1 cellular context compared by ENCODE assay signal in the genomic region with DNA sequence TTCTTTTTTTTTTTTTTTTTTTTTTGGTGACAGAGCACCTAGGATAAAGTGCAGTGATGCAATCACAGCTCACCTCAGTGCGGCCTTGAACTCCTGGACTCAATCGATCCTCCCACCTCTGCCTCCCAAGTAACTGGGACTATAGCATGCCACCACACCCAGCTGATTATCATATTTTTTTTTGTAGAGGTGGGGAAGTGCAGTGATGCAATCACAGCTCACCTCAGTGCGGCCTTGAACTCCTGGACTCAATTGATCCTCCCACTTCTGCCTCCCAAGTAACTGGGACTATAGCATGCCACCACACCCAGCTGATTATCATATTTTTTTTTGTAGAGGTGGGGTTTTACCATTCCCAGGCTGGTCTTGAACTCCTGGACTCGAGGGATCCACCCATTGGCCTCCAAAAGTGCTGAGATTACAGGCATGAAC.
A peak's percentile ranks its signal among the peaks of the same experiment; 100 is the strongest.
TF ChIP-seq lines count a peak whose summit lies in the region.

No MANE protein-coding gene starts in this region.

TF ChIP-seq in HepG2, 621 proteins besides CTCF, POLR2A, EP300 and RAD21 (continued from another document and continues in another):
- TF ChIP-seq ZNF710 (CRISPR knock-in tag; IDR thresholded peaks at IDR 0.05; ENCODE audit: borderline replicate concordance), result 0 out of 2 replicates have a peak, but pooled peaks have one; percentile 47
- peak; percentile 84 for TF ChIP-seq ZEB1 (IDR thresholded peaks at IDR 0.05; ENCODE audit: insufficient replicate concordance, low read depth)
- TF ChIP-seq ZBTB25 (CRISPR knock-in tag; IDR thresholded peaks at IDR 0.05), result peak; percentile 37; the same call in 1 of the 2 replicates
- TF ChIP-seq FOSL2 (CRISPR knock-in tag; IDR thresholded peaks at IDR 0.05), result peak; percentile 81
- TF ChIP-seq DPF2 (CRISPR knock-in tag; IDR thresholded peaks at IDR 0.05; ENCODE audit: borderline replicate concordance, low read depth), result peak; percentile 93
- TF ChIP-seq BCL3 (CRISPR knock-in tag; IDR thresholded peaks at IDR 0.05), result 0 out of 2 replicates have a peak, but pooled peaks have one; percentile 33
- TF ChIP-seq, protein P1, sequence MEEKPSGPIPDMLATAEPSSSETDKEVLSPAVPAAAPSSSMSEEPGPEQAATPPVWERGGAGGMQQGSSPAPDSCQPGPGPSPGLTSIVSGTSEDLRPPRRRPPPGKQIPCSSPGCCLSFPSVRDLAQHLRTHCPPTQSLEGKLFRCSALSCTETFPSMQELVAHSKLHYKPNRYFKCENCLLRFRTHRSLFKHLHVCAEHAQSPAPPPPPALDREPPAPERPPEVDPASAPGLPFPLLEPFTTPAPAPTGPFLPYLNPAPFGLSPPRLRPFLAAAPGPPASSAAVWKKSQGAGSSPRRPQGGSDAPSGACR (CRISPR knock-in tag; IDR thresholded peaks at IDR 0.05), result peak; percentile 81; the same call in 1 of the 2 replicates
- TF ChIP-seq MEF2D (CRISPR knock-in tag; IDR thresholded peaks at IDR 0.05), result peak; percentile 89
- peak; percentile 42; the same call in 1 of the 2 replicates for TF ChIP-seq AKAP8 (CRISPR knock-in tag; IDR thresholded peaks at IDR 0.05)
- peak; percentile 71; the same call in 1 of the 2 replicates for TF ChIP-seq JUN (CRISPR knock-in tag; IDR thresholded peaks at IDR 0.05)
- 0 out of 2 replicates have a peak, but pooled peaks have one; percentile 10 for TF ChIP-seq STAG1 (CRISPR knock-in tag; IDR thresholded peaks at IDR 0.05)
- TF ChIP-seq PHF21A (CRISPR knock-in tag; IDR thresholded peaks at IDR 0.05), result peak; percentile 75
- TF ChIP-seq MED1 (CRISPR knock-in tag; IDR thresholded peaks at IDR 0.05), result peak; percentile 90
- TF ChIP-seq RXRA (CRISPR knock-in tag; IDR thresholded peaks at IDR 0.05), result peak; percentile 83; the same call in 1 of the 2 replicates
- TF ChIP-seq KDM3A (CRISPR knock-in tag; IDR thresholded peaks at IDR 0.05; ENCODE audit: low read depth), result 0 out of 2 replicates have a peak, but pooled peaks have one; percentile 24
- peak; percentile 88; the same call in 1 of the 2 replicates for TF ChIP-seq ZBTB20 (CRISPR knock-in tag; IDR thresholded peaks at IDR 0.05; ENCODE audit: borderline replicate concordance, low read depth)
- peak in 1 of 2 experiments; percentile 59; a peak in 1 of 4 replicates for TF ChIP-seq KLF16 (CRISPR knock-in tag; IDR thresholded peaks at IDR 0.05)
- TF ChIP-seq ZNF317 (CRISPR knock-in tag; IDR thresholded peaks at IDR 0.05), result peak; percentile 63; the same call in 1 of the 2 replicates
- peak; percentile 86; the same call in 1 of the 2 replicates for TF ChIP-seq ZBTB3 (CRISPR knock-in tag; IDR thresholded peaks at IDR 0.05; ENCODE audit: borderline replicate concordance, low read depth)
- TF ChIP-seq TBX3 (IDR thresholded peaks at IDR 0.05; ENCODE audit: borderline replicate concordance), result peak; percentile 56; the same call in 1 of the 2 replicates
- 0 out of 2 replicates have a peak, but pooled peaks have one; percentile 30 for TF ChIP-seq ZNF607 (CRISPR knock-in tag; IDR thresholded peaks at IDR 0.05; ENCODE audit: borderline replicate concordance)
- TF ChIP-seq, protein P2, sequence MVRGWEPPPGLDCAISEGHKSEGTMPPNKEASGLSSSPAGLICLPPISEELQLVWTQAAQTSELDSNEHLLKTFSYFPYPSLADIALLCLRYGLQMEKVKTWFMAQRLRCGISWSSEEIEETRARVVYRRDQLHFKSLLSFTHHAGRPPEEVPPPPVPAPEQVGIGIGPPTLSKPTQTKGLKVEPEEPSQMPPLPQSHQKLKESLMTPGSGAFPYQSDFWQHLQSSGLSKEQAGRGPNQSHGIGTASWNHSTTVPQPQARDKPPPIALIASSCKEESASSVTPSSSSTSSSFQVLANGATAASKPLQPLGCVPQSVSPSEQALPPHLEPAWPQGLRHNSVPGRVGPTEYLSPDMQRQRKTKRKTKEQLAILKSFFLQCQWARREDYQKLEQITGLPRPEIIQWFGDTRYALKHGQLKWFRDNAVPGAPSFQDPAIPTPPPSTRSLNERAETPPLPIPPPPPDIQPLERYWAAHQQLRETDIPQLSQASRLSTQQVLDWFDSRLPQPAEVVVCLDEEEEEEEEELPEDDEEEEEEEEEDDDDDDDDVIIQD (CRISPR knock-in tag; IDR thresholded peaks at IDR 0.05; ENCODE audit: low read depth), result 0 out of 2 replicates have a peak, but pooled peaks have one; percentile 35
- peak; percentile 81 for TF ChIP-seq NR2F6 (IDR thresholded peaks at IDR 0.05)
- peak; percentile 79; the same call in 1 of the 2 replicates for TF ChIP-seq NR2F6 (CRISPR knock-in tag; IDR thresholded peaks at IDR 0.05)
- TF ChIP-seq, protein P3, sequence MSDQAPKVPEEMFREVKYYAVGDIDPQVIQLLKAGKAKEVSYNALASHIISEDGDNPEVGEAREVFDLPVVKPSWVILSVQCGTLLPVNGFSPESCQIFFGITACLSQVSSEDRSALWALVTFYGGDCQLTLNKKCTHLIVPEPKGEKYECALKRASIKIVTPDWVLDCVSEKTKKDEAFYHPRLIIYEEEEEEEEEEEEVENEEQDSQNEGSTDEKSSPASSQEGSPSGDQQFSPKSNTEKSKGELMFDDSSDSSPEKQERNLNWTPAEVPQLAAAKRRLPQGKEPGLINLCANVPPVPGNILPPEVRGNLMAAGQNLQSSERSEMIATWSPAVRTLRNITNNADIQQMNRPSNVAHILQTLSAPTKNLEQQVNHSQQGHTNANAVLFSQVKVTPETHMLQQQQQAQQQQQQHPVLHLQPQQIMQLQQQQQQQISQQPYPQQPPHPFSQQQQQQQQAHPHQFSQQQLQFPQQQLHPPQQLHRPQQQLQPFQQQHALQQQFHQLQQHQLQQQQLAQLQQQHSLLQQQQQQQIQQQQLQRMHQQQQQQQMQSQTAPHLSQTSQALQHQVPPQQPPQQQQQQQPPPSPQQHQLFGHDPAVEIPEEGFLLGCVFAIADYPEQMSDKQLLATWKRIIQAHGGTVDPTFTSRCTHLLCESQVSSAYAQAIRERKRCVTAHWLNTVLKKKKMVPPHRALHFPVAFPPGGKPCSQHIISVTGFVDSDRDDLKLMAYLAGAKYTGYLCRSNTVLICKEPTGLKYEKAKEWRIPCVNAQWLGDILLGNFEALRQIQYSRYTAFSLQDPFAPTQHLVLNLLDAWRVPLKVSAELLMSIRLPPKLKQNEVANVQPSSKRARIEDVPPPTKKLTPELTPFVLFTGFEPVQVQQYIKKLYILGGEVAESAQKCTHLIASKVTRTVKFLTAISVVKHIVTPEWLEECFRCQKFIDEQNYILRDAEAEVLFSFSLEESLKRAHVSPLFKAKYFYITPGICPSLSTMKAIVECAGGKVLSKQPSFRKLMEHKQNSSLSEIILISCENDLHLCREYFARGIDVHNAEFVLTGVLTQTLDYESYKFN (CRISPR knock-in tag; conservative IDR thresholded peaks at IDR 0.05), result peak; percentile 97
- peak; percentile 63 for TF ChIP-seq THAP11 (CRISPR knock-in tag; IDR thresholded peaks at IDR 0.05)
- 0 out of 2 replicates have a peak, but pooled peaks have one; percentile 21 for TF ChIP-seq FOXP1 (IDR thresholded peaks at IDR 0.05)
- peak; percentile 68 for TF ChIP-seq FOXP1 (CRISPR knock-in tag; IDR thresholded peaks at IDR 0.05)
- TF ChIP-seq, protein P4, sequence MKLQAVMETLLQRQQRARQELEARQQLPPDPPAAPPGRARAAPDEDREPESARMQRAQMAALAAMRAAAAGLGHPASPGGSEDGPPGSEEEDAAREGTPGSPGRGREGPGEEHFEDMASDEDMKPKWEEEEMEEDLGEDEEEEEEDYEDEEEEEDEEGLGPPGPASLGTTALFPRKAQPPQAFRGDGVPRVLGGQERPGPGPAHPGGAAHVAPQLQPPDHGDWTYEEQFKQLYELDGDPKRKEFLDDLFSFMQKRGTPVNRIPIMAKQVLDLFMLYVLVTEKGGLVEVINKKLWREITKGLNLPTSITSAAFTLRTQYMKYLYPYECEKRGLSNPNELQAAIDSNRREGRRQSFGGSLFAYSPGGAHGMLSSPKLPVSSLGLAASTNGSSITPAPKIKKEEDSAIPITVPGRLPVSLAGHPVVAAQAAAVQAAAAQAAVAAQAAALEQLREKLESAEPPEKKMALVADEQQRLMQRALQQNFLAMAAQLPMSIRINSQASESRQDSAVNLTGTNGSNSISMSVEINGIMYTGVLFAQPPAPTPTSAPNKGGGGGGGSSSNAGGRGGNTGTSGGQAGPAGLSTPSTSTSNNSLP (IDR thresholded peaks at IDR 0.05; ENCODE audit: low read depth, low read length), result peak; percentile 81
- peak; percentile 69; the same call in 1 of the 2 replicates for TF ChIP-seq ZNF605 (CRISPR knock-in tag; IDR thresholded peaks at IDR 0.05)
- TF ChIP-seq FOXK2 (IDR thresholded peaks at IDR 0.05), result peak; percentile 64
- TF ChIP-seq, protein P5, sequence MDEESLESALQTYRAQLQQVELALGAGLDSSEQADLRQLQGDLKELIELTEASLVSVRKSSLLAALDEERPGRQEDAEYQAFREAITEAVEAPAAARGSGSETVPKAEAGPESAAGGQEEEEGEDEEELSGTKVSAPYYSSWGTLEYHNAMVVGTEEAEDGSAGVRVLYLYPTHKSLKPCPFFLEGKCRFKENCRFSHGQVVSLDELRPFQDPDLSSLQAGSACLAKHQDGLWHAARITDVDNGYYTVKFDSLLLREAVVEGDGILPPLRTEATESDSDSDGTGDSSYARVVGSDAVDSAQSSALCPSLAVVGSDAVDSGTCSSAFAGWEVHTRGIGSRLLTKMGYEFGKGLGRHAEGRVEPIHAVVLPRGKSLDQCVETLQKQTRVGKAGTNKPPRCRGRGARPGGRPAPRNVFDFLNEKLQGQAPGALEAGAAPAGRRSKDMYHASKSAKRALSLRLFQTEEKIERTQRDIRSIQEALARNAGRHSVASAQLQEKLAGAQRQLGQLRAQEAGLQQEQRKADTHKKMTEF (CRISPR knock-in tag; IDR thresholded peaks at IDR 0.05), result peak; percentile 92
- TF ChIP-seq, protein P6, sequence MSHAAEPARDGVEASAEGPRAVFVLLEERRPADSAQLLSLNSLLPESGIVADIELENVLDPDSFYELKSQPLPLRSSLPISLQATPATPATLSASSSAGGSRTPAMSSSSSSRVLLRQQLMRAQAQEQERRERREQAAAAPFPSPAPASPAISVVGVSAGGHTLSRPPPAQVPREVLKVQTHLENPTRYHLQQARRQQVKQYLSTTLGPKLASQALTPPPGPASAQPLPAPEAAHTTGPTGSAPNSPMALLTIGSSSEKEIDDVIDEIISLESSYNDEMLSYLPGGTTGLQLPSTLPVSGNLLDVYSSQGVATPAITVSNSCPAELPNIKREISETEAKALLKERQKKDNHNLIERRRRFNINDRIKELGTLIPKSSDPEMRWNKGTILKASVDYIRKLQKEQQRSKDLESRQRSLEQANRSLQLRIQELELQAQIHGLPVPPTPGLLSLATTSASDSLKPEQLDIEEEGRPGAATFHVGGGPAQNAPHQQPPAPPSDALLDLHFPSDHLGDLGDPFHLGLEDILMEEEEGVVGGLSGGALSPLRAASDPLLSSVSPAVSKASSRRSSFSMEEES (CRISPR knock-in tag; IDR thresholded peaks at IDR 0.05), result peak; percentile 20; the same call in 1 of the 2 replicates
- TF ChIP-seq MYC (CRISPR knock-in tag; IDR thresholded peaks at IDR 0.05; ENCODE audit: borderline replicate concordance), result peak; percentile 36; the same call in 1 of the 2 replicates
- TF ChIP-seq ARNTL (CRISPR knock-in tag; IDR thresholded peaks at IDR 0.05), result peak; percentile 77
- TF ChIP-seq, protein P7, sequence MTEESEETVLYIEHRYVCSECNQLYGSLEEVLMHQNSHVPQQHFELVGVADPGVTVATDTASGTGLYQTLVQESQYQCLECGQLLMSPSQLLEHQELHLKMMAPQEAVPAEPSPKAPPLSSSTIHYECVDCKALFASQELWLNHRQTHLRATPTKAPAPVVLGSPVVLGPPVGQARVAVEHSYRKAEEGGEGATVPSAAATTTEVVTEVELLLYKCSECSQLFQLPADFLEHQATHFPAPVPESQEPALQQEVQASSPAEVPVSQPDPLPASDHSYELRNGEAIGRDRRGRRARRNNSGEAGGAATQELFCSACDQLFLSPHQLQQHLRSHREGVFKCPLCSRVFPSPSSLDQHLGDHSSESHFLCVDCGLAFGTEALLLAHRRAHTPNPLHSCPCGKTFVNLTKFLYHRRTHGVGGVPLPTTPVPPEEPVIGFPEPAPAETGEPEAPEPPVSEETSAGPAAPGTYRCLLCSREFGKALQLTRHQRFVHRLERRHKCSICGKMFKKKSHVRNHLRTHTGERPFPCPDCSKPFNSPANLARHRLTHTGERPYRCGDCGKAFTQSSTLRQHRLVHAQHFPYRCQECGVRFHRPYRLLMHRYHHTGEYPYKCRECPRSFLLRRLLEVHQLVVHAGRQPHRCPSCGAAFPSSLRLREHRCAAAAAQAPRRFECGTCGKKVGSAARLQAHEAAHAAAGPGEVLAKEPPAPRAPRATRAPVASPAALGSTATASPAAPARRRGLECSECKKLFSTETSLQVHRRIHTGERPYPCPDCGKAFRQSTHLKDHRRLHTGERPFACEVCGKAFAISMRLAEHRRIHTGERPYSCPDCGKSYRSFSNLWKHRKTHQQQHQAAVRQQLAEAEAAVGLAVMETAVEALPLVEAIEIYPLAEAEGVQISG (CRISPR knock-in tag; IDR thresholded peaks at IDR 0.05), result peak; percentile 80
- 0 out of 2 replicates have a peak, but pooled peaks have one; percentile 20 for TF ChIP-seq MAX (IDR thresholded peaks at IDR 0.05)
- TF ChIP-seq GATAD2A (CRISPR knock-in tag; IDR thresholded peaks at IDR 0.05), result peak; percentile 95
